17 cellular contexts compared by ENCODE assay signal in genomic region chr3:126731044-126731443, GRCh38. TPM values are rescaled to one million over a fixed set of nuclear protein-coding genes. Genes with fewer than 3 reads are reported as not detected.
A peak's percentile ranks its signal among the peaks of the same experiment; 100 is the strongest.
DNase-seq lines count a peak whose midpoint lies in the region; ATAC-seq, FAIRE-seq and TF ChIP-seq lines count a peak whose summit lies in the region.
"Had no signal": no experiment of that assay in that cellular context is flagged by ENCODE, and none has a peak within 500 bp of the region (broad histone marks: within the 10 kb centered on the region; RNA-seq: fewer than 3 reads in every experiment).

No MANE protein-coding gene starts in this region.

- peaks cover 21% of the 10 kb centered on the region for H3K4me1 Mint-ChIP-seq in stimulated activated naive CD8-positive, alpha-beta T cell treated with anti-CD3 and anti-CD28 coated beads, Interleukin-15, amount 100 ng/mL, for 72 hours
- no peaks in the 10 kb centered on the region for H3K4me1 Mint-ChIP-seq in Calu3 (ENCODE audit: low read depth, unreplicated experiment)

- no peak overlapping the region for H3K27ac ChIP-seq in GM12878 (ENCODE audit: control insufficient read depth, insufficient read depth)
- H3K27ac ChIP-seq: breast epithelium, thoracic aorta had no signal

- no peaks in the 10 kb centered on the region for H3K27me3 ChIP-seq in GM12878 (replicated peaks in 1 of 2; ENCODE audit: control insufficient read depth in 2 of 2, insufficient read depth in 2 of 2, low read length in 1 of 2)
- H3K27me3 ChIP-seq: breast epithelium had no signal

- no peak for DNase-seq in stimulated activated naive CD8-positive, alpha-beta T cell treated with anti-CD3 and anti-CD28 coated beads, Interleukin-15, amount 100 ng/mL, for 72 hours
- no peak for DNase-seq in stimulated activated naive CD8-positive, alpha-beta T cell treated with anti-CD3 and anti-CD28 coated beads, Interleukin-15, Interleukin-2, amounts not matched to agents 100 U/mL and 50 U/mL, for 24 hours
- DNase-seq in MV-4-11 (lab: John Stamatoyannopoulos, UW) (peak; percentile 99), GM12878 (ENCODE audit: low read depth, low spot score) (no peak), iPS-NIHi11 (ENCODE audit: low spot score) (no peak), dermis blood vessel endothelial cell (no peak), Calu3 (no peak)
- no peak for DNase-seq in stimulated activated CD4-positive, alpha-beta T cell treated with anti-CD3 and anti-CD28 coated beads, Interleukin-2, amount 100 ng/mL, for 48 hours
- DNase-seq: DMS153; effector CD8-positive, alpha-beta T cell; foreskin fibroblast; NCI-H1436; NCI-H524; T-helper 9 cell had no signal

- H3K36me3 ChIP-seq in GM12878 (ENCODE audit: control insufficient read depth in 2 of 2, insufficient read depth in 2 of 2, low read length in 1 of 2): peaks cover 0 to 6% of the 10 kb centered on the region in 2 experiments; a peak in 2 of 4 replicates
- H3K36me3 ChIP-seq: breast epithelium had no signal

- TF ChIP-seq RAD21 in GM12878 (IDR thresholded peaks at IDR 0.05; ENCODE audit: insufficient read depth, low read depth, low read length): no peak

- CTCF ChIA-PET in GM12878 (lab: Yijun Ruan, JAX) (no interaction called here), Calu3 (lab: Charles Lee) (interaction anchor here (0.7 to 1.1 kb wide), 2 partner anchors 13 to 334 kb away, joined by 8 to 17 read pairs; no protein-coding TSS in a partner anchor)

- no peaks in the 10 kb centered on the region for H4K20me1 ChIP-seq in GM12878 (ENCODE audit: control insufficient read depth, insufficient read depth)

- SMC1A ChIA-PET in GM12878 (lab: Charles Lee; ENCODE audit: uncharacterized antibody, unreplicated experiment): no interaction called here

- H3K4me2 ChIP-seq in GM12878 (ENCODE audit: control insufficient read depth, insufficient read depth): no peak overlapping the region

- TF ChIP-seq CTCF in GM12878 (IDR thresholded peaks at IDR 0.05 in 2 of 3, conservative IDR thresholded peaks at IDR 0.05 in 1 of 3; ENCODE audit: control insufficient read depth in 2 of 3, extremely low read depth in 1 of 3, insufficient read depth in 1 of 3, low read depth in 3 of 3, low read length in 3 of 3): no peak
- no peak for TF ChIP-seq CTCF in Calu3 (IDR thresholded peaks at IDR 0.05; ENCODE audit: unreplicated experiment)

- ATAC-seq in stimulated activated naive CD8-positive, alpha-beta T cell treated with anti-CD3 and anti-CD28 coated beads, Interleukin-15, amount 100 ng/mL, for 72 hours: peak; percentile 35
- no peak for ATAC-seq in stimulated activated naive CD8-positive, alpha-beta T cell treated with anti-CD3 and anti-CD28 coated beads, Interleukin-15, Interleukin-2, amounts not matched to agents 100 U/mL and 50 U/mL, for 24 hours
- ATAC-seq in GM12878: peak; percentile 48; the same call in 2 of the 3 replicates

- in situ Hi-C loops in GM12878 (cut with MboI): no loop called here

- no peak overlapping the region for H3K4me3 ChIP-seq in GM12878
- H3K4me3 ChIP-seq: breast epithelium, thoracic aorta had no signal

- no peak for TF ChIP-seq EP300 in GM12878 (IDR thresholded peaks at IDR 0.05; ENCODE audit: borderline replicate concordance in 1 of 2, control insufficient read depth in 1 of 2, low read depth in 2 of 2, low read length in 2 of 2)

- H3K27me3 Mint-ChIP-seq in stimulated activated naive CD8-positive, alpha-beta T cell treated with anti-CD3 and anti-CD28 coated beads, Interleukin-15, amount 100 ng/mL, for 72 hours: no peaks in the 10 kb centered on the region
- no peaks in the 10 kb centered on the region for H3K27me3 Mint-ChIP-seq in Calu3 (ENCODE audit: unreplicated experiment)

- H2AFZ ChIP-seq in GM12878 (ENCODE audit: control insufficient read depth, low read depth, low read length): no peak overlapping the region; the same call in 1 of the 2 replicates

- H3K4me3 Mint-ChIP-seq in stimulated activated naive CD8-positive, alpha-beta T cell treated with anti-CD3 and anti-CD28 coated beads, Interleukin-15, amount 100 ng/mL, for 72 hours: no peak overlapping the region
- no peak overlapping the region for H3K4me3 Mint-ChIP-seq in Calu3 (ENCODE audit: low read depth, unreplicated experiment)
- H3K4me3 Mint-ChIP-seq: mesothelial cell of epicardium had no signal

- no peaks in the 10 kb centered on the region for H3K9me3 ChIP-seq in GM12878 (replicated peaks; ENCODE audit: control insufficient read depth, insufficient read depth, low read length)
- H3K9me3 ChIP-seq: breast epithelium, thoracic aorta had no signal

- no TSS peak for BruUV-seq in GM12878 (replicated peaks; lab: Mats Ljungman, UMichigan)
- BruUV-seq in Calu3 (replicated peaks; lab: Mats Ljungman, UMichigan): no TSS peak

- WGBS in GM12878 (ENCODE audit: insufficient coverage, insufficient replicate concordance, low lambda C conversion rate, missing lambda C conversion rate): 62% methylated on average over 3 of the region's 3 CpGs

- RAD21 ChIA-PET in GM12878 (lab: Charles Lee; ENCODE audit: unreplicated experiment): interaction anchor here (0.6 kb wide), 1 partner anchor 569 kb away, joined by 3 read pairs; no protein-coding TSS in a partner anchor

- peaks cover 4% of the 10 kb centered on the region; the same call in 1 of the 2 replicates for H3K4me1 ChIP-seq in GM12878 (ENCODE audit: control insufficient read depth, insufficient read depth, low read length)
- H3K4me1 ChIP-seq: breast epithelium had no signal

- intact Hi-C loops in GM12878 (cut with micrococcal nuclease; ENCODE audit: unreplicated experiment) (no loop called here), Calu3 (cut with micrococcal nuclease; ENCODE audit: unreplicated experiment) (no loop called here)

- peaks cover 9% of the 10 kb centered on the region for H3K36me3 Mint-ChIP-seq in Calu3 (ENCODE audit: insufficient read depth, unreplicated experiment)

- POLR2A ChIA-PET in GM12878 (lab: Charles Lee): no interaction called here

- H3K9me3 Mint-ChIP-seq in stimulated activated naive CD8-positive, alpha-beta T cell treated with anti-CD3 and anti-CD28 coated beads, Interleukin-15, amount 100 ng/mL, for 72 hours: no peaks in the 10 kb centered on the region
- no peaks in the 10 kb centered on the region for H3K9me3 Mint-ChIP-seq in Calu3 (ENCODE audit: low read depth, unreplicated experiment)

- H3K9ac ChIP-seq in GM12878 (ENCODE audit: control insufficient read depth, insufficient read depth, low read length): no peak overlapping the region

- TF ChIP-seq POLR2A in GM12878 (IDR thresholded peaks at IDR 0.05; ENCODE audit: low read depth, low read length): no peak

- H3K79me2 ChIP-seq in GM12878 (ENCODE audit: control insufficient read depth, insufficient read depth, low read length): no peaks in the 10 kb centered on the region

- H3K27ac Mint-ChIP-seq in stimulated activated naive CD8-positive, alpha-beta T cell treated with anti-CD3 and anti-CD28 coated beads, Interleukin-15, amount 100 ng/mL, for 72 hours: no peak overlapping the region
- H3K27ac Mint-ChIP-seq in Calu3 (ENCODE audit: unreplicated experiment): no peak overlapping the region
- H3K27ac Mint-ChIP-seq: mesothelial cell of epicardium had no signal

- no peak for FAIRE-seq in GM12878 (lab: Jason Lieb, UNC)

TF ChIP-seq in GM12878, 131 proteins besides CTCF, POLR2A, EP300 and RAD21:
- TF ChIP-seq MAX (IDR thresholded peaks at IDR 0.05; ENCODE audit: low read depth, low read length) (no peak), SPI1 (IDR thresholded peaks at IDR 0.05; ENCODE audit: borderline replicate concordance, insufficient read depth, low read depth, low read length) (peak; percentile 53; the same call in 1 of the 2 replicates)

RNA-seq across cellular contexts. Expression of gene CHCHD6, which starts 27.0 kb away (rescaled TPM):
- 19.8 and 22.0 TPM in 2 replicates for total RNA-seq in GM12878 (2013; cell fraction: nucleolus; rRNA removed)
- total RNA-seq in GM12878 (2014; rRNA removed) (13.3 TPM in 2 replicates), GM12878 (2014; rRNA removed; fragmentation: Illumina TruSeq; extraction: Trizol) (5.9 and 6.8 TPM in 2 replicates), GM12878 (2021) (11.9 and 12.6 TPM in 2 replicates), dermis blood vessel endothelial cell (3.7 and 5.6 TPM in 2 replicates), Calu3 (2022) (38.9 and 45.9 TPM in 2 replicates)
- 4.1 TPM for polyA plus RNA-seq in GM12878 (2011; ENCODE audit: low read depth)
- polyA plus RNA-seq in GM12878 (2011; rRNA removed) (7.2 and 11.9 TPM in 2 replicates), GM12878 (2014; fragmentation: Illumina TruSeq; extraction: Trizol) (2.9 and 5.6 TPM in 2 replicates), GM12878 (2014; fragmentation: Nextera tagmentation; extraction: Ambion mirVana) (1 to 10 TPM; 2.7 to 3.8 TPM), GM12878 (2014; rRNA removed) (14.3 and 16.5 TPM in 2 replicates), GM12878 (2016; fragmentation: Nextera tagmentation; extraction: Ambion mirVana) (10 to 100 TPM; 13.1 to 16.7 TPM)
- polyA plus RNA-seq in GM12878 (2011; cell fraction: cytosol; rRNA removed): 13.6 and 19.4 TPM in 2 replicates
- polyA plus RNA-seq in GM12878 (2011; cell fraction: nucleus; rRNA removed): 10.1 and 11.7 TPM in 2 replicates
- 6.6 and 8.1 TPM in 2 replicates for polyA plus RNA-seq in GM12878 (2012)
- 3.1 and 3.5 TPM in 2 replicates for polyA minus RNA-seq in GM12878 (2011; rRNA and poly(A)+ RNA removed)
- polyA minus RNA-seq in GM12878 (2011; cell fraction: cytosol; rRNA and poly(A)+ RNA removed): 2.5 and 4.4 TPM in 2 replicates
- 5.7 and 6.9 TPM in 2 replicates for polyA minus RNA-seq in GM12878 (2011; cell fraction: nucleus; rRNA and poly(A)+ RNA removed)
